In genomic region chr1:151327903-151328674, GRCh38 we compare ENCODE assay signal across 8 cellular contexts. TPM values are rescaled to one million over a fixed set of nuclear protein-coding genes. Genes with fewer than 3 reads are reported as not detected.
DNase-seq lines count a peak whose midpoint lies in the region; ATAC-seq lines count a peak whose summit lies in the region.

No MANE protein-coding gene starts in this region.

- no peaks in the 10 kb centered on the region for H3K9me3 ChIP-seq in iPS DF 6.9 (ENCODE audit: control insufficient read depth, insufficient read depth, low read length)

- peak overlapping the region; percentile 99 for H3K4me3 Mint-ChIP-seq in activated naive CD8-positive, alpha-beta T cell treated with anti-CD3 and anti-CD28 coated beads, Interleukin-2, amount 10 ng/mL, durations not matched to agents 7 days and 5 days

- H3K27ac Mint-ChIP-seq in activated naive CD8-positive, alpha-beta T cell treated with anti-CD3 and anti-CD28 coated beads, Interleukin-2, amount 10 ng/mL, durations not matched to agents 7 days and 5 days = peak overlapping the region; percentile 97

- peaks cover 10% of the 10 kb centered on the region for H3K36me3 Mint-ChIP-seq in activated naive CD8-positive, alpha-beta T cell treated with anti-CD3 and anti-CD28 coated beads, Interleukin-2, amount 10 ng/mL, durations not matched to agents 7 days and 5 days

- peak; percentile 17 for ATAC-seq in activated naive CD8-positive, alpha-beta T cell treated with anti-CD3 and anti-CD28 coated beads, Interleukin-2, amount 10 ng/mL, durations not matched to agents 7 days and 5 days (ENCODE audit: low read depth)
- ATAC-seq in GM21423 (IDR thresholded peaks at IDR 0.05; ENCODE audit: unreplicated experiment) = no peak

- peaks cover 25% of the 10 kb centered on the region for H3K4me1 Mint-ChIP-seq in activated naive CD8-positive, alpha-beta T cell treated with anti-CD3 and anti-CD28 coated beads, Interleukin-2, amount 10 ng/mL, durations not matched to agents 7 days and 5 days

- no CpG with 5 or more reads among the region's 34 CpGs for WGBS in iPS DF 6.9 (ENCODE audit: insufficient coverage, insufficient read length)

- H3K27me3 Mint-ChIP-seq in activated naive CD8-positive, alpha-beta T cell treated with anti-CD3 and anti-CD28 coated beads, Interleukin-2, amount 10 ng/mL, durations not matched to agents 7 days and 5 days = no peaks in the 10 kb centered on the region

- no peaks in the 10 kb centered on the region for H3K27me3 ChIP-seq in iPS DF 6.9 (ENCODE audit: control insufficient read depth, insufficient read depth, low read length)

- H3K36me3 ChIP-seq in iPS DF 6.9 (ENCODE audit: control insufficient read depth, insufficient read depth, low read length) = no peaks in the 10 kb centered on the region

- H3K4me3 ChIP-seq in iPS DF 6.9 (ENCODE audit: low read length) = peak overlapping the region; percentile 66; the same call in 1 of the 2 replicates
- H3K4me3 ChIP-seq in skin epidermis = peak overlapping the region; percentile 76 to 97 (median 80)

- DNase-seq in activated T-cell treated with anti-CD3 and anti-CD28 coated beads, Interleukin-2, amount 50 U/mL, for 1 hour = peak; percentile 43
- DNase-seq in activated T-cell treated with anti-CD3 and anti-CD28 coated beads, Interleukin-2, amount 50 U/mL, for 48 hours = no peak
- peak; percentile 31 for DNase-seq in HS-27A (ENCODE audit: low read depth)
- peak; percentile 49 for DNase-seq in activated naive CD8-positive, alpha-beta T cell treated with anti-CD3 and anti-CD28 coated beads, Interleukin-2, amount 10 ng/mL, durations not matched to agents 7 days and 5 days
- DNase-seq in iPS DF 6.9 (ENCODE audit: low read depth, low spot score) = no peak
- DNase-seq in foreskin melanocyte = no peak

- no peaks in the 10 kb centered on the region for H3K4me1 ChIP-seq in iPS DF 6.9 (ENCODE audit: control insufficient read depth, insufficient read depth, low read length)

- POLR2A ChIA-PET in activated naive CD8-positive, alpha-beta T cell treated with anti-CD3 and anti-CD28 coated beads, Interleukin-2, amount 10 ng/mL, durations not matched to agents 7 days and 5 days (lab: Charles Lee) = interaction anchor here (0.6 to 2.7 kb wide), 12 partner anchors 10 to 138 kb away, joined by 3 to 13 read pairs (median 6); partner anchors contain the start of genes PSMB4, PSMD4, RFX5 and VPS72

- H3K9me3 Mint-ChIP-seq in activated naive CD8-positive, alpha-beta T cell treated with anti-CD3 and anti-CD28 coated beads, Interleukin-2, amount 10 ng/mL, durations not matched to agents 7 days and 5 days = no peaks in the 10 kb centered on the region

- H3K27ac ChIP-seq in iPS DF 6.9 (ENCODE audit: low read length) (no peak overlapping the region), skin epidermis (peak overlapping the region in 20 of 21 experiments; percentile 81 to 100 (median 98))

RNA-seq across cellular contexts. Expression of gene PI4KB, which starts 0.9 kb away (rescaled TPM):
- total RNA-seq in activated naive CD8-positive, alpha-beta T cell treated with anti-CD3 and anti-CD28 coated beads, Interleukin-2, amount 10 ng/mL, durations not matched to agents 7 days and 5 days = 10 to 100 TPM; 73.8 to 75.7 TPM

RNA-seq across cellular contexts. Expression of gene RFX5, which starts 19.0 kb away (rescaled TPM):
- total RNA-seq in activated naive CD8-positive, alpha-beta T cell treated with anti-CD3 and anti-CD28 coated beads, Interleukin-2, amount 10 ng/mL, durations not matched to agents 7 days and 5 days = 10 to 100 TPM; 68.4 to 73.9 TPM

RNA-seq across cellular contexts. Expression of gene SELENBP1, which starts 44.4 kb away (rescaled TPM):
- not detected for total RNA-seq in activated naive CD8-positive, alpha-beta T cell treated with anti-CD3 and anti-CD28 coated beads, Interleukin-2, amount 10 ng/mL, durations not matched to agents 7 days and 5 days

RNA-seq across cellular contexts. Expression of gene ZNF687, which starts 46.0 kb away (rescaled TPM):
- 10 to 100 TPM; 35.5 to 37.0 TPM for total RNA-seq in activated naive CD8-positive, alpha-beta T cell treated with anti-CD3 and anti-CD28 coated beads, Interleukin-2, amount 10 ng/mL, durations not matched to agents 7 days and 5 days

Comparison
In these comparisons a context has a peak if more than half of its experiments do, and no peak if none do; other contexts are left out.
1. DNase-seq: peak in activated T-cell treated with anti-CD3 and anti-CD28 coated beads, Interleukin-2, amount 50 U/mL, for 1 hour (single experiment), HS-27A (single experiment) and activated naive CD8-positive, alpha-beta T cell treated with anti-CD3 and anti-CD28 coated beads, Interleukin-2, amount 10 ng/mL, durations not matched to agents 7 days and 5 days (single experiment); none in activated T-cell treated with anti-CD3 and anti-CD28 coated beads, Interleukin-2, amount 50 U/mL, for 48 hours (0 of 2), iPS DF 6.9 (single experiment) and foreskin melanocyte (single experiment).